35 cellular contexts compared by ENCODE assay signal in genomic region chr17:67092291-67092690, GRCh38. TPM values are rescaled to one million over a fixed set of nuclear protein-coding genes. Genes with fewer than 3 reads are reported as not detected.
"Had no signal": no experiment of that assay in that cellular context is flagged by ENCODE, and none has a peak within 500 bp of the region (broad histone marks: within the 10 kb centered on the region; RNA-seq: fewer than 3 reads in every experiment).

No MANE protein-coding gene starts in this region.

- H3K4me3 ChIP-seq: colonic mucosa, dorsolateral prefrontal cortex, esophagus squamous epithelium, gastroesophageal sphincter had no signal

- H3K27me3 Mint-ChIP-seq: activated CD4-positive, alpha-beta memory T cell treated with anti-CD3 and anti-CD28 coated beads, Interleukin-2, amount 10 ng/mL, durations not matched to agents 7 days and 5 days; activated CD4-positive, alpha-beta T cell treated with anti-CD3 and anti-CD28 coated beads, Interleukin-2, amount 10 ng/mL, durations not matched to agents 7 days and 5 days; activated naive CD8-positive, alpha-beta T cell; activated T-helper 17 cell treated with anti-CD3 and anti-CD28 coated beads, Interleukin-2, amount 50 U/mL, for 72 hours had no signal

- H3K4me3 Mint-ChIP-seq: activated CD4-positive, alpha-beta memory T cell treated with anti-CD3 and anti-CD28 coated beads, Interleukin-2, amount 10 ng/mL, durations not matched to agents 7 days and 5 days; activated CD4-positive, alpha-beta T cell treated with anti-CD3 and anti-CD28 coated beads, Interleukin-2, amount 10 ng/mL, durations not matched to agents 7 days and 5 days; activated naive CD8-positive, alpha-beta T cell; activated T-cell treated with anti-CD3 and anti-CD28 coated beads, Interleukin-2, amount 50 U/mL, for 4 hours; activated T-helper 17 cell treated with anti-CD3 and anti-CD28 coated beads, Interleukin-2, amount 50 U/mL, for 72 hours had no signal

- H3K36me3 ChIP-seq: brain microvascular endothelial cell, colonic mucosa had no signal

- H3K27ac Mint-ChIP-seq: activated CD4-positive, alpha-beta memory T cell treated with anti-CD3 and anti-CD28 coated beads, Interleukin-2, amount 10 ng/mL, durations not matched to agents 7 days and 5 days; activated CD4-positive, alpha-beta T cell treated with anti-CD3 and anti-CD28 coated beads, Interleukin-2, amount 10 ng/mL, durations not matched to agents 7 days and 5 days; activated naive CD8-positive, alpha-beta T cell; activated T-helper 17 cell treated with anti-CD3 and anti-CD28 coated beads, Interleukin-2, amount 50 U/mL, for 72 hours had no signal

- H3K27ac ChIP-seq: brain microvascular endothelial cell, colonic mucosa, dorsolateral prefrontal cortex, epithelial cell of prostate, esophagus squamous epithelium, gastroesophageal sphincter had no signal

- H3K9me3 Mint-ChIP-seq: activated CD4-positive, alpha-beta memory T cell treated with anti-CD3 and anti-CD28 coated beads, Interleukin-2, amount 10 ng/mL, durations not matched to agents 7 days and 5 days; activated CD4-positive, alpha-beta T cell treated with anti-CD3 and anti-CD28 coated beads, Interleukin-2, amount 10 ng/mL, durations not matched to agents 7 days and 5 days; activated T-cell treated with anti-CD3 and anti-CD28 coated beads, Interleukin-2, amount 50 U/mL, for 4 hours; activated T-helper 17 cell treated with anti-CD3 and anti-CD28 coated beads, Interleukin-2, amount 50 U/mL, for 72 hours had no signal

- H3K9me3 ChIP-seq: colonic mucosa, esophagus squamous epithelium, gastroesophageal sphincter had no signal

- DNase-seq: activated CD4-positive, alpha-beta memory T cell treated with anti-CD3 and anti-CD28 coated beads, Interleukin-2, amount 10 ng/mL, durations not matched to agents 7 days and 5 days; activated CD4-positive, alpha-beta T cell treated with anti-CD3 and anti-CD28 coated beads for 1 hour; activated CD4-positive, alpha-beta T cell treated with anti-CD3 and anti-CD28 coated beads for 4 hours; activated CD4-positive, alpha-beta T cell treated with anti-CD3 and anti-CD28 coated beads, Interleukin-2, amount 10 ng/mL, durations not matched to agents 7 days and 5 days; activated CD4-positive, alpha-beta T cell treated with anti-CD3 and anti-CD28 coated beads, Interleukin-2, amount 50 U/mL, for 4 hours; activated CD4-positive, CD25-positive, alpha-beta regulatory T cell; activated CD8-positive, alpha-beta memory T cell treated with anti-CD3 and anti-CD28 coated beads for 24 hours; activated effector memory CD4-positive, alpha-beta T cell treated with Interleukin-2 at 50 U/mL for 16 hours; activated gamma-delta T cell treated with Interleukin-2 at 50 U/mL for 16 hours; activated naive CD4-positive, alpha-beta T cell treated with anti-CD3 and anti-CD28 coated beads, Interleukin-2, amount 50 U/mL, for 16 hours; activated naive CD4-positive, alpha-beta T cell treated with Interleukin-2 at 50 U/mL for 16 hours; activated T-cell treated with anti-CD3 and anti-CD28 coated beads, Interleukin-2, amount 50 U/mL, for 4 hours; amniotic stem cell; anterior cingulate cortex; brain microvascular endothelial cell; cerebellar nuclear complex; colonic mucosa; dorsolateral prefrontal cortex; effector memory CD4-positive, alpha-beta T cell; esophagus squamous epithelium; foreskin melanocyte; T-helper 1 cell; T-helper 2 cell had no signal

- H3K27me3 ChIP-seq: brain microvascular endothelial cell, colonic mucosa, dorsolateral prefrontal cortex, esophagus squamous epithelium, gastroesophageal sphincter had no signal

- ATAC-seq: activated T-cell treated with anti-CD3 and anti-CD28 coated beads, Interleukin-2, amount 50 U/mL, for 4 hours; activated T-helper 17 cell treated with anti-CD3 and anti-CD28 coated beads, Interleukin-2, amount 50 U/mL, for 72 hours; gastroesophageal sphincter had no signal

- H3K4me1 ChIP-seq: colonic mucosa, esophagus squamous epithelium, gastroesophageal sphincter had no signal

RNA-seq across cellular contexts. Expression of gene CACNG1, which starts 47.9 kb away (rescaled TPM):
- total RNA-seq: activated CD4-positive, alpha-beta memory T cell treated with anti-CD3 and anti-CD28 coated beads, Interleukin-2, amount 10 ng/mL, durations not matched to agents 7 days and 5 days; activated CD4-positive, alpha-beta T cell treated with anti-CD3 and anti-CD28 coated beads, Interleukin-2, amount 10 ng/mL, durations not matched to agents 7 days and 5 days; activated T-cell treated with anti-CD3 and anti-CD28 coated beads, Interleukin-2, amount 50 U/mL, for 4 hours; activated T-helper 17 cell treated with anti-CD3 and anti-CD28 coated beads, Interleukin-2, amount 50 U/mL, for 72 hours; astrocyte; bronchial epithelial cell; cardiac septum; colonic mucosa; esophagus squamous epithelium; fibroblast of lung; fibroblast of villous mesenchyme; gastroesophageal sphincter; glomerular endothelial cell had no signal
- polyA plus RNA-seq: adipose tissue, esophagus, fibroblast of lung had no signal
